1 cellular context compared by ENCODE assay signal in genomic region chr1:204524986-204525385, GRCh38.
TF ChIP-seq lines count a peak whose summit lies in the region.

No MANE protein-coding gene starts in this region.

TF ChIP-seq in GM23338, 12 proteins besides CTCF, POLR2A, EP300 and RAD21 (continued from another document):
- TF ChIP-seq ZNF462 (CRISPR knock-in tag; IDR thresholded peaks at IDR 0.05): no peak
- no peak for TF ChIP-seq ETS1 (IDR thresholded peaks at IDR 0.05)
- TF ChIP-seq ZNF331 (CRISPR knock-in tag; IDR thresholded peaks at IDR 0.05; ENCODE audit: low read depth): no peak
- TF ChIP-seq ZNF114 (CRISPR knock-in tag; IDR thresholded peaks at IDR 0.05): no peak
- TF ChIP-seq REST (IDR thresholded peaks at IDR 0.05; ENCODE audit: unreplicated experiment): no peak
- no peak for TF ChIP-seq POLR2AphosphoS5 (IDR thresholded peaks at IDR 0.05; ENCODE audit: low read depth)
TF ChIP-seq in GM23338: peak in this region for 0.
